ENCODE assay signal across 10 cellular contexts in the genomic region with DNA sequence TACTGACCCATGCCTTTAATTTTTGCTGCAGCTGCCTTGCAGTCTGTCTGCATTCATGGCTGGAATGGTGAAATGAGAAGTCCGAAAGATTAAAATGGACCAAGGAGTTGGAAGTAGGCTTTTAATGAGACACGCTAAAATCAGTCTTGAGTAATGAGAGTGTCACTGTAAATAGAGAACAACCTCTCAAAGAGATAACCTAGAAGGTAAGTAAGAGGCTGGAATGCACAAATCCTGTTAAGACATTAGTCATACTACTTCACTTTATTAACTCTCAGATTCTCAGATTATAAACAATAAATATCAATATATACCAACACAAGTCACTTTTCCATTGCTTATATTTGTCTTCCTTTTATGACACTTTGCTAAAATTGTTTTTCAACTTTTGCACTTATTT.
"Had no signal": no experiment of that assay in that cellular context is flagged by ENCODE, and none has a peak within 500 bp of the region (broad histone marks: within the 10 kb centered on the region; RNA-seq: fewer than 3 reads in every experiment).

No MANE protein-coding gene starts in this region.

- H3K9ac ChIP-seq: GM23248 had no signal

- DNase-seq: GM23248, GOT3, H7, H9, HCEC 1CT, HFFc6 had no signal

- H3K27ac Mint-ChIP-seq: H9, HFFc6 had no signal

- H3K9me3 ChIP-seq: HAP-1 had no signal

- H3K9me3 Mint-ChIP-seq: H9 had no signal

- H3K4me1 ChIP-seq: HAP-1 had no signal

- ATAC-seq: HCT116 had no signal

- H3K27ac ChIP-seq: GM23248 had no signal

- FAIRE-seq: H1, H54 had no signal

- H2AFZ ChIP-seq: GM23248 had no signal

- H3K36me3 ChIP-seq: HAP-1 had no signal

- H3K4me1 Mint-ChIP-seq: H9 had no signal

- H3K4me3 Mint-ChIP-seq: H9, HFFc6 had no signal

- H3K4me3 ChIP-seq: GM23248, HAP-1 had no signal
